ENCODE assay signal across 1 cellular context in the genomic region with DNA sequence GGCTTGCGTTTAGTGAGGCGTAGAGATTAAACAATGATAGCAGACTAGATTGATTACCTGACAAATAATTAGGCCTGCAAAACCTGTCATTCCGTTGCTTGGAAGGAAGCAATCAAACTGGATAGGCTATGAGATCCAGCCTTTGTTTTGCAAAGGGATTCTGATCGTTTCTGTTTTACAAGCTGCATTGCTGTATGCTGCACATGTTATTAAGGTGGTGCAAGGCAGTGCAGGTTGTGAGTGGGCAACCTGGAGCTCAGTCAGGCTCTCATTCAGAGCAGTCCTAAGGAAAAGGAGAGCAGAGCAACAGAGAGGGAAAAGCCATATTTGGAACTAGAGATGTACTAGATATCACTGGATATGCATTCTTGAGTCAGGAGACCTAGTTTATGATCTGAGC.
TF ChIP-seq lines count a peak whose summit lies in the region.

No MANE protein-coding gene starts in this region.

TF ChIP-seq in GM23338, 12 proteins besides CTCF, POLR2A, EP300 and RAD21 (continued from another document):
- TF ChIP-seq, protein P1, sequence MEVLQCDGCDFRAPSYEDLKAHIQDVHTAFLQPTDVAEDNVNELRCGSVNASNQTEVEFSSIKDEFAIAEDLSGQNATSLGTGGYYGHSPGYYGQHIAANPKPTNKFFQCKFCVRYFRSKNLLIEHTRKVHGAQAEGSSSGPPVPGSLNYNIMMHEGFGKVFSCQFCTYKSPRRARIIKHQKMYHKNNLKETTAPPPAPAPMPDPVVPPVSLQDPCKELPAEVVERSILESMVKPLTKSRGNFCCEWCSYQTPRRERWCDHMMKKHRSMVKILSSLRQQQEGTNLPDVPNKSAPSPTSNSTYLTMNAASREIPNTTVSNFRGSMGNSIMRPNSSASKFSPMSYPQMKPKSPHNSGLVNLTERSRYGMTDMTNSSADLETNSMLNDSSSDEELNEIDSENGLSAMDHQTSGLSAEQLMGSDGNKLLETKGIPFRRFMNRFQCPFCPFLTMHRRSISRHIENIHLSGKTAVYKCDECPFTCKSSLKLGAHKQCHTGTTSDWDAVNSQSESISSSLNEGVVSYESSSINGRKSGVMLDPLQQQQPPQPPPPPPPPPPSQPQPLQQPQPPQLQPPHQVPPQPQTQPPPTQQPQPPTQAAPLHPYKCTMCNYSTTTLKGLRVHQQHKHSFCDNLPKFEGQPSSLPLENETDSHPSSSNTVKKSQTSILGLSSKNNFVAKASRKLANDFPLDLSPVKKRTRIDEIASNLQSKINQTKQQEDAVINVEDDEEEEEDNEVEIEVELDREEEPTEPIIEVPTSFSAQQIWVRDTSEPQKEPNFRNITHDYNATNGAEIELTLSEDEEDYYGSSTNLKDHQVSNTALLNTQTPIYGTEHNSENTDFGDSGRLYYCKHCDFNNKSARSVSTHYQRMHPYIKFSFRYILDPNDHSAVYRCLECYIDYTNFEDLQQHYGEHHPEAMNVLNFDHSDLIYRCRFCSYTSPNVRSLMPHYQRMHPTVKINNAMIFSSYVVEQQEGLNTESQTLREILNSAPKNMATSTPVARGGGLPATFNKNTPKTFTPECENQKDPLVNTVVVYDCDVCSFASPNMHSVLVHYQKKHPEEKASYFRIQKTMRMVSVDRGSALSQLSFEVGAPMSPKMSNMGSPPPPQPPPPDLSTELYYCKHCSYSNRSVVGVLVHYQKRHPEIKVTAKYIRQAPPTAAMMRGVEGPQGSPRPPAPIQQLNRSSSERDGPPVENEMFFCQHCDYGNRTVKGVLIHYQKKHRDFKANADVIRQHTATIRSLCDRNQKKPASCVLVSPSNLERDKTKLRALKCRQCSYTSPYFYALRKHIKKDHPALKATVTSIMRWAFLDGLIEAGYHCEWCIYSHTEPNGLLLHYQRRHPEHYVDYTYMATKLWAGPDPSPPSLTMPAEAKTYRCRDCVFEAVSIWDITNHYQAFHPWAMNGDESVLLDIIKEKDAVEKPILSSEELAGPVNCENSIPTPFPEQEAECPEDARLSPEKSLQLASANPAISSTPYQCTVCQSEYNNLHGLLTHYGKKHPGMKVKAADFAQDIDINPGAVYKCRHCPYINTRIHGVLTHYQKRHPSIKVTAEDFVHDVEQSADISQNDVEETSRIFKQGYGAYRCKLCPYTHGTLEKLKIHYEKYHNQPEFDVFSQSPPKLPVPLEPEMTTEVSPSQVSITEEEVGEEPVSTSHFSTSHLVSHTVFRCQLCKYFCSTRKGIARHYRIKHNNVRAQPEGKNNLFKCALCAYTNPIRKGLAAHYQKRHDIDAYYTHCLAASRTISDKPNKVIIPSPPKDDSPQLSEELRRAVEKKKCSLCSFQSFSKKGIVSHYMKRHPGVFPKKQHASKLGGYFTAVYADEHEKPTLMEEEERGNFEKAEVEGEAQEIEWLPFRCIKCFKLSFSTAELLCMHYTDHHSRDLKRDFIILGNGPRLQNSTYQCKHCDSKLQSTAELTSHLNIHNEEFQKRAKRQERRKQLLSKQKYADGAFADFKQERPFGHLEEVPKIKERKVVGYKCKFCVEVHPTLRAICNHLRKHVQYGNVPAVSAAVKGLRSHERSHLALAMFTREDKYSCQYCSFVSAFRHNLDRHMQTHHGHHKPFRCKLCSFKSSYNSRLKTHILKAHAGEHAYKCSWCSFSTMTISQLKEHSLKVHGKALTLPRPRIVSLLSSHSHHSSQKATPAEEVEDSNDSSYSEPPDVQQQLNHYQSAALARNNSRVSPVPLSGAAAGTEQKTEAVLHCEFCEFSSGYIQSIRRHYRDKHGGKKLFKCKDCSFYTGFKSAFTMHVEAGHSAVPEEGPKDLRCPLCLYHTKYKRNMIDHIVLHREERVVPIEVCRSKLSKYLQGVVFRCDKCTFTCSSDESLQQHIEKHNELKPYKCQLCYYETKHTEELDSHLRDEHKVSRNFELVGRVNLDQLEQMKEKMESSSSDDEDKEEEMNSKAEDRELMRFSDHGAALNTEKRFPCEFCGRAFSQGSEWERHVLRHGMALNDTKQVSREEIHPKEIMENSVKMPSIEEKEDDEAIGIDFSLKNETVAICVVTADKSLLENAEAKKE (CRISPR knock-in tag; IDR thresholded peaks at IDR 0.05) = no peak
- TF ChIP-seq EZH2 (IDR thresholded peaks at IDR 0.05; ENCODE audit: low read depth, unreplicated experiment) (no peak), CREB1 (CRISPR knock-in tag; IDR thresholded peaks at IDR 0.05; ENCODE audit: low read depth) (no peak), ZNF331 (CRISPR knock-in tag; IDR thresholded peaks at IDR 0.05; ENCODE audit: low read depth) (no peak)
- TF ChIP-seq, protein P2, sequence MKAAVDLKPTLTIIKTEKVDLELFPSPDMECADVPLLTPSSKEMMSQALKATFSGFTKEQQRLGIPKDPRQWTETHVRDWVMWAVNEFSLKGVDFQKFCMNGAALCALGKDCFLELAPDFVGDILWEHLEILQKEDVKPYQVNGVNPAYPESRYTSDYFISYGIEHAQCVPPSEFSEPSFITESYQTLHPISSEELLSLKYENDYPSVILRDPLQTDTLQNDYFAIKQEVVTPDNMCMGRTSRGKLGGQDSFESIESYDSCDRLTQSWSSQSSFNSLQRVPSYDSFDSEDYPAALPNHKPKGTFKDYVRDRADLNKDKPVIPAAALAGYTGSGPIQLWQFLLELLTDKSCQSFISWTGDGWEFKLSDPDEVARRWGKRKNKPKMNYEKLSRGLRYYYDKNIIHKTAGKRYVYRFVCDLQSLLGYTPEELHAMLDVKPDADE (IDR thresholded peaks at IDR 0.05) = no peak
